1 cellular context compared by ENCODE assay signal in the genomic region with DNA sequence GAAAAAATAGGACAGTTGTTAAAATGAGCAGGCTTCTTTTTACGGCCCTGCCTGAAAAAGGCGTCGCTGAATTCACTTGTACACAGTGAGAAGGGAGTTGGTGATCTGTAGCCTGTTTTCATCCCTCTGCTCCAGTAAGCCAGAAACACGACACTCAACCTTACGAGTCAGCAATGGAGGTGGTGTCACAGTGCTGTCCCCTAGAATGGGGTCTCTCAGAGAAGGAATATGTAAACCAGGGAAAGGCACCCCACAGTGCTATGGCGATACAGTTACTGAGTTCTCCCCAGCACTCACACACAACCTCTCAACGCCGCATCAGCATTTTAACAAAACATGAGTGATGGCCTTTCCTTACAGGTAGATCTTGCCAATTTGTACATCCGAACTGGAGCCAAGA.
A peak's percentile ranks its signal among the peaks of the same experiment; 100 is the strongest.
TF ChIP-seq lines count a peak whose summit lies in the region.

No MANE protein-coding gene starts in this region.

TF ChIP-seq in H1, 55 proteins besides CTCF, POLR2A, EP300 and RAD21:
- peak; percentile 45; the same call in 1 of the 2 replicates for TF ChIP-seq MAFK (IDR thresholded peaks at IDR 0.05; ENCODE audit: low read depth, low read length)
- TF ChIP-seq EGR1 (IDR thresholded peaks at IDR 0.05; ENCODE audit: borderline replicate concordance, low read depth, low read length), result no peak
- no peak for TF ChIP-seq SP2 (IDR thresholded peaks at IDR 0.05; ENCODE audit: low read length)
